1 cellular context compared by ENCODE assay signal in the genomic region with DNA sequence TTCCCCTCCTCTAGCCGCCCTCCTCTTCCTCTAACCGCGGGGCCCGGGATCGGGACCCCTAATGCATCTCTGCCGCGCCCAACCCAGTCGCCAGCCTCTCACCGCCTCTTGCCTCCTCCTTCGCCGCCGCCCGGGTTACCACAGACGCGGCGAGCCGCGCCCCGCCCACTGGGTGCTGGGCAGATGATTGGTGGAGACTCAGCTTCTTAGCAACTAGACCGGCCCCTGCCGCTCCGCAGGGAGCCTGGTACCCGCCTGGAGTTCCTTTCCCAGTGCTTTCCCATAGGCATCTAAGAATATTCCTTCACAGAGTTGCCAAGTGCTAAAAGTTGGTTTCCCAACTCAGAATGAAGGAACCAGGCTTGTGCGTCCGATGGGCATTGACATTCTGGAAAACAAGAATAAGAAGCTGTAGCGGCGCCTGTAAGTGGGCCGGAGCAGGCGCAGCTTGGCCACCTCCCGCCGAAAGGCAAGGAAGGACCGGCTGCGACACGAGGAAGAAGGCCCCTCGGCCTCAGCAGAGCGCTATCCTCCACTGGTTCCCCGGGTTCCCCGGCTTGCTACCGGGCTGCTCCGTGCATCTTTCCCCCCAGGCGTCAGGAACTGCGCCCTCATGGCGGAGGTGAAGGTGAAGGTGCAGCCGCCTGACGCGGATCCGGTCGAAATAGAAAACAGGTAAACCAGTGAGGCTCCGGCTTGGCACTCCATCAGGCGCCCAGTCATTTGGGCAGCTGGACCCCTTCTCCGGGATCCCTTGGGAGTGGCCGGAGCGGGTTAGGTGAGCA.
TF ChIP-seq lines count a peak whose summit lies in the region.

Gene DZANK1 (minus strand): TSS at position 137 of the 785 bp plus-strand sequence. CDS start 1,672 bp downstream, outside the sequence.
Gene POLR3F (plus strand): TSS at position 497 of the 785 bp plus-strand sequence. CDS start 117 bp downstream, at position 614.

TF ChIP-seq in GM12878, 131 proteins besides CTCF, POLR2A, EP300 and RAD21 (continued from another document and continues in another):
- TF ChIP-seq CEBPZ (IDR thresholded peaks at IDR 0.05; ENCODE audit: low read depth, low read length): peak; percentile 54
- TF ChIP-seq STAT1 (conservative IDR thresholded peaks at IDR 0.05): no peak
- peak; percentile 99 for TF ChIP-seq MYB (IDR thresholded peaks at IDR 0.05; ENCODE audit: borderline replicate concordance, low read depth, low read length)
- TF ChIP-seq, protein P1, sequence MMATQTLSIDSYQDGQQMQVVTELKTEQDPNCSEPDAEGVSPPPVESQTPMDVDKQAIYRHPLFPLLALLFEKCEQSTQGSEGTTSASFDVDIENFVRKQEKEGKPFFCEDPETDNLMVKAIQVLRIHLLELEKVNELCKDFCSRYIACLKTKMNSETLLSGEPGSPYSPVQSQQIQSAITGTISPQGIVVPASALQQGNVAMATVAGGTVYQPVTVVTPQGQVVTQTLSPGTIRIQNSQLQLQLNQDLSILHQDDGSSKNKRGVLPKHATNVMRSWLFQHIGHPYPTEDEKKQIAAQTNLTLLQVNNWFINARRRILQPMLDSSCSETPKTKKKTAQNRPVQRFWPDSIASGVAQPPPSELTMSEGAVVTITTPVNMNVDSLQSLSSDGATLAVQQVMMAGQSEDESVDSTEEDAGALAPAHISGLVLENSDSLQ (IDR thresholded peaks at IDR 0.05): 0 out of 2 replicates have a peak, but pooled peaks have one; percentile 16
- TF ChIP-seq, protein P2, sequence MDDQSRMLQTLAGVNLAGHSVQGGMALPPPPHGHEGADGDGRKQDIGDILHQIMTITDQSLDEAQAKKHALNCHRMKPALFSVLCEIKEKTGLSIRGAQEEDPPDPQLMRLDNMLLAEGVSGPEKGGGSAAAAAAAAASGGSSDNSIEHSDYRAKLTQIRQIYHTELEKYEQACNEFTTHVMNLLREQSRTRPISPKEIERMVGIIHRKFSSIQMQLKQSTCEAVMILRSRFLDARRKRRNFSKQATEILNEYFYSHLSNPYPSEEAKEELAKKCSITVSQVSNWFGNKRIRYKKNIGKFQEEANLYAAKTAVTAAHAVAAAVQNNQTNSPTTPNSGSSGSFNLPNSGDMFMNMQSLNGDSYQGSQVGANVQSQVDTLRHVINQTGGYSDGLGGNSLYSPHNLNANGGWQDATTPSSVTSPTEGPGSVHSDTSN (IDR thresholded peaks at IDR 0.05; ENCODE audit: insufficient replicate concordance, low read depth, low read length): no peak
- no peak for TF ChIP-seq LARP7 (IDR thresholded peaks at IDR 0.05)
- no peak for TF ChIP-seq PAX8 (IDR thresholded peaks at IDR 0.05)
- TF ChIP-seq CREB1 (IDR thresholded peaks at IDR 0.05; ENCODE audit: low read depth): peak; percentile 70
- TF ChIP-seq, protein P3, sequence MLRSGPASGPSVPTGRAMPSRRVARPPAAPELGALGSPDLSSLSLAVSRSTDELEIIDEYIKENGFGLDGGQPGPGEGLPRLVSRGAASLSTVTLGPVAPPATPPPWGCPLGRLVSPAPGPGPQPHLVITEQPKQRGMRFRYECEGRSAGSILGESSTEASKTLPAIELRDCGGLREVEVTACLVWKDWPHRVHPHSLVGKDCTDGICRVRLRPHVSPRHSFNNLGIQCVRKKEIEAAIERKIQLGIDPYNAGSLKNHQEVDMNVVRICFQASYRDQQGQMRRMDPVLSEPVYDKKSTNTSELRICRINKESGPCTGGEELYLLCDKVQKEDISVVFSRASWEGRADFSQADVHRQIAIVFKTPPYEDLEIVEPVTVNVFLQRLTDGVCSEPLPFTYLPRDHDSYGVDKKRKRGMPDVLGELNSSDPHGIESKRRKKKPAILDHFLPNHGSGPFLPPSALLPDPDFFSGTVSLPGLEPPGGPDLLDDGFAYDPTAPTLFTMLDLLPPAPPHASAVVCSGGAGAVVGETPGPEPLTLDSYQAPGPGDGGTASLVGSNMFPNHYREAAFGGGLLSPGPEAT (IDR thresholded peaks at IDR 0.05; ENCODE audit: low read depth): peak; percentile 99
- no peak for TF ChIP-seq SMARCA5 (IDR thresholded peaks at IDR 0.05)
- no peak for TF ChIP-seq SUZ12 (IDR thresholded peaks at IDR 0.05; ENCODE audit: unreplicated experiment)
- no peak; the same call in 1 of the 2 replicates for TF ChIP-seq NFIC (IDR thresholded peaks at IDR 0.05; ENCODE audit: low read depth, low read length)
- TF ChIP-seq, protein P4, sequence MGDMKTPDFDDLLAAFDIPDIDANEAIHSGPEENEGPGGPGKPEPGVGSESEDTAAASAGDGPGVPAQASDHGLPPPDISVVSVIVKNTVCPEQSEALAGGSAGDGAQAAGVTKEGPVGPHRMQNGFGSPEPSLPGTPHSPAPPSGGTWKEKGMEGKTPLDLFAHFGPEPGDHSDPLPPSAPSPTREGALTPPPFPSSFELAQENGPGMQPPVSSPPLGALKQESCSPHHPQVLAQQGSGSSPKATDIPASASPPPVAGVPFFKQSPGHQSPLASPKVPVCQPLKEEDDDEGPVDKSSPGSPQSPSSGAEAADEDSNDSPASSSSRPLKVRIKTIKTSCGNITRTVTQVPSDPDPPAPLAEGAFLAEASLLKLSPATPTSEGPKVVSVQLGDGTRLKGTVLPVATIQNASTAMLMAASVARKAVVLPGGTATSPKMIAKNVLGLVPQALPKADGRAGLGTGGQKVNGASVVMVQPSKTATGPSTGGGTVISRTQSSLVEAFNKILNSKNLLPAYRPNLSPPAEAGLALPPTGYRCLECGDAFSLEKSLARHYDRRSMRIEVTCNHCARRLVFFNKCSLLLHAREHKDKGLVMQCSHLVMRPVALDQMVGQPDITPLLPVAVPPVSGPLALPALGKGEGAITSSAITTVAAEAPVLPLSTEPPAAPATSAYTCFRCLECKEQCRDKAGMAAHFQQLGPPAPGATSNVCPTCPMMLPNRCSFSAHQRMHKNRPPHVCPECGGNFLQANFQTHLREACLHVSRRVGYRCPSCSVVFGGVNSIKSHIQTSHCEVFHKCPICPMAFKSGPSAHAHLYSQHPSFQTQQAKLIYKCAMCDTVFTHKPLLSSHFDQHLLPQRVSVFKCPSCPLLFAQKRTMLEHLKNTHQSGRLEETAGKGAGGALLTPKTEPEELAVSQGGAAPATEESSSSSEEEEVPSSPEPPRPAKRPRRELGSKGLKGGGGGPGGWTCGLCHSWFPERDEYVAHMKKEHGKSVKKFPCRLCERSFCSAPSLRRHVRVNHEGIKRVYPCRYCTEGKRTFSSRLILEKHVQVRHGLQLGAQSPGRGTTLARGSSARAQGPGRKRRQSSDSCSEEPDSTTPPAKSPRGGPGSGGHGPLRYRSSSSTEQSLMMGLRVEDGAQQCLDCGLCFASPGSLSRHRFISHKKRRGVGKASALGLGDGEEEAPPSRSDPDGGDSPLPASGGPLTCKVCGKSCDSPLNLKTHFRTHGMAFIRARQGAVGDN (IDR thresholded peaks at IDR 0.05): no peak
- no peak for TF ChIP-seq RBBP5 (conservative IDR thresholded peaks at IDR 0.05)
- TF ChIP-seq HSF1 (IDR thresholded peaks at IDR 0.05; ENCODE audit: low read depth, low read length): no peak
- 0 out of 4 replicates have a peak, but pooled peaks have one; percentile 4 to 5 for TF ChIP-seq BHLHE40 (IDR thresholded peaks at IDR 0.05; ENCODE audit: borderline replicate concordance in 1 of 2, low read depth in 2 of 2, low read length in 1 of 2)
- no peak for TF ChIP-seq FOS (IDR thresholded peaks at IDR 0.05; ENCODE audit: borderline replicate concordance, extremely low read depth, insufficient read length)
- TF ChIP-seq SP1 (IDR thresholded peaks at IDR 0.05; ENCODE audit: low read depth, low read length): peak; percentile 9
- TF ChIP-seq, protein P5, sequence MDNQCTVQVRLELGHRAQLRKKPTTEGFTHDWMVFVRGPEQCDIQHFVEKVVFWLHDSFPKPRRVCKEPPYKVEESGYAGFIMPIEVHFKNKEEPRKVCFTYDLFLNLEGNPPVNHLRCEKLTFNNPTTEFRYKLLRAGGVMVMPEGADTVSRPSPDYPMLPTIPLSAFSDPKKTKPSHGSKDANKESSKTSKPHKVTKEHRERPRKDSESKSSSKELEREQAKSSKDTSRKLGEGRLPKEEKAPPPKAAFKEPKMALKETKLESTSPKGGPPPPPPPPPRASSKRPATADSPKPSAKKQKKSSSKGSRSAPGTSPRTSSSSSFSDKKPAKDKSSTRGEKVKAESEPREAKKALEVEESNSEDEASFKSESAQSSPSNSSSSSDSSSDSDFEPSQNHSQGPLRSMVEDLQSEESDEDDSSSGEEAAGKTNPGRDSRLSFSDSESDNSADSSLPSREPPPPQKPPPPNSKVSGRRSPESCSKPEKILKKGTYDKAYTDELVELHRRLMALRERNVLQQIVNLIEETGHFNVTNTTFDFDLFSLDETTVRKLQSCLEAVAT (IDR thresholded peaks at IDR 0.05): no peak
- TF ChIP-seq ZBTB11 (CRISPR knock-in tag; IDR thresholded peaks at IDR 0.05): no peak
- TF ChIP-seq TCF12 (IDR thresholded peaks at IDR 0.05; ENCODE audit: low read depth, low read length): no peak
- TF ChIP-seq, protein P6, sequence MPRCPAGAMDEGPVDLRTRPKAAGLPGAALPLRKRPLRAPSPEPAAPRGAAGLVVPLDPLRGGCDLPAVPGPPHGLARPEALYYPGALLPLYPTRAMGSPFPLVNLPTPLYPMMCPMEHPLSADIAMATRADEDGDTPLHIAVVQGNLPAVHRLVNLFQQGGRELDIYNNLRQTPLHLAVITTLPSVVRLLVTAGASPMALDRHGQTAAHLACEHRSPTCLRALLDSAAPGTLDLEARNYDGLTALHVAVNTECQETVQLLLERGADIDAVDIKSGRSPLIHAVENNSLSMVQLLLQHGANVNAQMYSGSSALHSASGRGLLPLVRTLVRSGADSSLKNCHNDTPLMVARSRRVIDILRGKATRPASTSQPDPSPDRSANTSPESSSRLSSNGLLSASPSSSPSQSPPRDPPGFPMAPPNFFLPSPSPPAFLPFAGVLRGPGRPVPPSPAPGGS (IDR thresholded peaks at IDR 0.05; ENCODE audit: borderline replicate concordance, insufficient read depth, low read depth, low read length, poor library complexity, severe bottlenecking): no peak
- no peak for TF ChIP-seq SPI1 (IDR thresholded peaks at IDR 0.05; ENCODE audit: borderline replicate concordance, insufficient read depth, low read depth, low read length)
- TF ChIP-seq ZBED1 (IDR thresholded peaks at IDR 0.05; ENCODE audit: borderline replicate concordance): no peak
- TF ChIP-seq TCF3 (IDR thresholded peaks at IDR 0.05; ENCODE audit: borderline replicate concordance, insufficient read depth, low read depth, low read length): no peak
